ENCODE assay signal across 7 cellular contexts in genomic region chr17:74176546-74177001, GRCh38. TPM values are rescaled to one million over a fixed set of nuclear protein-coding genes. Genes with fewer than 3 reads are reported as not detected.
A peak's percentile ranks its signal among the peaks of the same experiment; 100 is the strongest.
DNase-seq lines count a peak whose midpoint lies in the region; ATAC-seq, FAIRE-seq and TF ChIP-seq lines count a peak whose summit lies in the region.

No MANE protein-coding gene starts in this region.

- no peaks in the 10 kb centered on the region for H3K9me2 ChIP-seq in SU-DHL-6 (replicated peaks; ENCODE audit: insufficient read depth, low read length)

- no peaks in the 10 kb centered on the region for H3K9me1 ChIP-seq in K562 (ENCODE audit: control insufficient read depth, insufficient read depth, low read length)

- POLR2A ChIA-PET in K562 (lab: Yijun Ruan, JAX) = no interaction called here

- H3F3A ChIP-seq in SU-DHL-6 (ENCODE audit: insufficient read depth) = no peaks in the 10 kb centered on the region

- BruUV-seq in K562 (replicated peaks; lab: Mats Ljungman, UMichigan) = no TSS peak

- H3K9me3 ChIP-seq in SU-DHL-6 (ENCODE audit: insufficient read depth, low read length) (no peaks in the 10 kb centered on the region), K562 (replicated peaks; ENCODE audit: control insufficient read depth, insufficient read depth, low read depth, low read length) (no peaks in the 10 kb centered on the region)

- TF ChIP-seq EP300 in K562 (IDR thresholded peaks at IDR 0.05; ENCODE audit: low read length) = no peak

- WGBS in K562 (ENCODE audit: insufficient coverage, low coverage, missing lambda C conversion rate) = 29% methylated on average over 10 of the region's 10 CpGs

- H3K27me3 ChIP-seq in SU-DHL-6 (ENCODE audit: low read length) (no peaks in the 10 kb centered on the region; the same call in 1 of the 2 replicates), K562 (ENCODE audit: control insufficient read depth in 2 of 2, insufficient read depth in 2 of 2, low read length in 2 of 2) (peaks cover 4 to 34% of the 10 kb centered on the region in 2 experiments; a peak in 3 of 5 replicates)

- no peak overlapping the region for H3K4me3 ChIP-seq in SU-DHL-6 (ENCODE audit: insufficient read depth, low read length, poor library complexity, severe bottlenecking)
- H3K4me3 ChIP-seq in K562 = no peak overlapping the region

- peak; percentile 88 to 96 for TF ChIP-seq RAD21 in K562 (CRISPR knock-in tag; conservative IDR thresholded peaks at IDR 0.05 in 1 of 2, IDR thresholded peaks at IDR 0.05 in 1 of 2)

- ATAC-seq in K562 = peak; percentile 97
- ATAC-seq in HG03520 (IDR thresholded peaks at IDR 0.05; ENCODE audit: unreplicated experiment) = no peak

- H3K27ac ChIP-seq in SU-DHL-6 (ENCODE audit: low read depth, low read length) (no peak overlapping the region), K562 (ENCODE audit: extremely low read depth, low read depth, low read length) (no peak overlapping the region)

- no peaks in the 10 kb centered on the region for H3K4me1 ChIP-seq in K562 (replicated peaks in 1 of 2; ENCODE audit: control insufficient read depth in 2 of 2, insufficient read depth in 2 of 2, low read length in 2 of 2)

- no peaks in the 10 kb centered on the region for H3K79me2 ChIP-seq in SU-DHL-6 (ENCODE audit: insufficient read depth, low read length)
- no peaks in the 10 kb centered on the region for H3K79me2 ChIP-seq in K562 (ENCODE audit: control insufficient read depth, insufficient read depth, low read length)

- intact Hi-C loops in K562 (cut with micrococcal nuclease) = loop anchor here (1.0 to 5.0 kb wide), 4 partner anchors 86 to 749 kb away; no protein-coding TSS in a partner anchor

- no peak for TF ChIP-seq POLR2A in GM12891 (IDR thresholded peaks at IDR 0.05; ENCODE audit: low read depth, low read length)
- no peak for TF ChIP-seq POLR2A in K562 (conservative IDR thresholded peaks at IDR 0.05)

- H4K20me1 ChIP-seq in SU-DHL-6 (ENCODE audit: low read depth, low read length) (no peaks in the 10 kb centered on the region), K562 (replicated peaks; ENCODE audit: control insufficient read depth, insufficient read depth, low read length) (peaks cover 4% of the 10 kb centered on the region; the same call in 1 of the 2 replicates)

- TF ChIP-seq CTCF in SU-DHL-6 (IDR thresholded peaks at IDR 0.05; ENCODE audit: insufficient read depth, low read length, poor library complexity, severe bottlenecking) (peak; percentile 55), K562 (IDR thresholded peaks at IDR 0.05 in 2 of 3, conservative IDR thresholded peaks at IDR 0.05 in 1 of 3; ENCODE audit: insufficient read depth in 2 of 3, low read depth in 1 of 3, low read length in 3 of 3) (peak; percentile 84 to 91 (median 89))

- no peak for FAIRE-seq in GM12891 (lab: Jason Lieb, UNC)
- peak; percentile 91 for FAIRE-seq in K562 (lab: Jason Lieb, UNC)

- CTCF ChIA-PET in K562 (lab: Yijun Ruan, JAX; ENCODE audit: low intra/inter-chr PET ratio) = interaction anchor here (0.6 to 1.1 kb wide), 4 partner anchors 127 to 1616 kb away, joined by 3 to 4 read pairs (median 4); no protein-coding TSS in a partner anchor

- in situ Hi-C loops in K562 (cut with MboI) = loop anchor here (10.0 kb wide), 1 partner anchor 742 kb away; no protein-coding TSS in a partner anchor

- no peak overlapping the region for H3K9ac ChIP-seq in SU-DHL-6 (ENCODE audit: low read length)
- H3K9ac ChIP-seq in K562 (ENCODE audit: insufficient read depth in 1 of 2, low read depth in 2 of 2, low read length in 2 of 2) = no peak overlapping the region

- no peak overlapping the region for H2AFZ ChIP-seq in SU-DHL-6 (ENCODE audit: low read depth, low read length, severe bottlenecking)
- H2AFZ ChIP-seq in K562 (ENCODE audit: low read depth, low read length) = no peak overlapping the region

- DNase-seq in GM12891 (ENCODE audit: insufficient read length, low spot score) (peak; percentile 54), NCI-H1105 (lab: John Stamatoyannopoulos, UW) (peak; percentile 62), K562 (ENCODE audit: extremely low read depth in 1 of 4, low spot score in 3 of 4) (peak; percentile 68 to 72 (median 72)), iPS-NIHi11 (ENCODE audit: low spot score) (peak; percentile 79)
- DNase-seq in stimulated activated CD4-positive, alpha-beta T cell treated with anti-CD3 and anti-CD28 coated beads, Interleukin-12 subunit alpha, Interleukin-12 subunit beta, amount 100 ng/mL, for 4 hours = peak; percentile 15

- no peaks in the 10 kb centered on the region for H3K36me3 ChIP-seq in SU-DHL-6 (ENCODE audit: low read length)
- no peaks in the 10 kb centered on the region for H3K36me3 ChIP-seq in K562 (ENCODE audit: control insufficient read depth, insufficient read depth, low read length)

- H3K4me2 ChIP-seq in SU-DHL-6 (ENCODE audit: low read depth, low read length, poor library complexity, severe bottlenecking) (no peak overlapping the region), K562 (ENCODE audit: insufficient read depth, low read length) (no peak overlapping the region)

TF ChIP-seq in GM12891, 5 proteins besides CTCF, POLR2A, EP300 and RAD21:
- TF ChIP-seq SPI1 (IDR thresholded peaks at IDR 0.05; ENCODE audit: low read depth, low read length) = no peak
- TF ChIP-seq PAX5 (IDR thresholded peaks at IDR 0.05; ENCODE audit: insufficient read depth, low read length, severe bottlenecking) = no peak

TF ChIP-seq in K562, 482 proteins besides CTCF, POLR2A, EP300 and RAD21 (continues in another document):
- no peak for TF ChIP-seq SRF (CRISPR knock-in tag; IDR thresholded peaks at IDR 0.05)

RNA-seq across cellular contexts. Expression of gene RPL38, which starts 26.9 kb away (rescaled TPM):
- 5,694 TPM for polyA plus RNA-seq in GM12891 (2012; ENCODE audit: low read depth, missing spikeins)
- total RNA-seq in K562 (2011; cell fraction: chromatin; rRNA removed; ENCODE audit: low replicate concordance) = 240 and 244 TPM in 2 replicates
- total RNA-seq in K562 (2011; cell fraction: nucleolus; rRNA removed) = 381 and 382 TPM in 2 replicates
- total RNA-seq in K562 (2011; cell fraction: nucleoplasm; rRNA removed) = 661 and 1,150 TPM in 2 replicates
- total RNA-seq in K562 (2014; rRNA removed) = 2,881 and 3,864 TPM in 2 replicates
- 1,940 and 1,970 TPM in 2 replicates for total RNA-seq in K562 (2014; rRNA removed; fragmentation: Illumina TruSeq; extraction: Trizol)
- 2,305 and 2,457 TPM in 2 replicates for total RNA-seq in K562 (2015; rRNA removed; fragmentation: Illumina TruSeq; extraction: Trizol)
- total RNA-seq in K562 (2021) = 1,177 and 1,224 TPM in 2 replicates
- polyA plus RNA-seq in K562 (2011; rRNA removed) = 1,194 and 1,318 TPM in 2 replicates
- polyA plus RNA-seq in K562 (2011; cell fraction: cytosol; rRNA removed) = 365 and 561 TPM in 2 replicates
- polyA plus RNA-seq in K562 (2011; cell fraction: nucleus; rRNA removed) = 725 and 1,254 TPM in 2 replicates
- polyA plus RNA-seq in K562 (2012) = 2,337 and 4,545 TPM in 2 replicates
- polyA plus RNA-seq in K562 (2014; fragmentation: Illumina TruSeq; extraction: Trizol) = 1,709 and 2,292 TPM in 2 replicates
- 1,000 to 10,000 TPM; 1,939 to 2,988 TPM for polyA plus RNA-seq in K562 (2014; fragmentation: Nextera tagmentation; extraction: Ambion mirVana)
- 1,879 and 3,414 TPM in 2 replicates for polyA plus RNA-seq in K562 (2014; rRNA removed)
- polyA minus RNA-seq in K562 (2011; rRNA and poly(A)+ RNA removed) = 3,511 and 3,761 TPM in 2 replicates
- polyA minus RNA-seq in K562 (2011; cell fraction: cytosol; rRNA and poly(A)+ RNA removed) = 663 and 692 TPM in 2 replicates
- 149 and 306 TPM in 2 replicates for polyA minus RNA-seq in K562 (2011; cell fraction: nucleus; rRNA and poly(A)+ RNA removed)

RNA-seq across cellular contexts. Expression of gene TTYH2, which starts 36.8 kb away (rescaled TPM):
- polyA plus RNA-seq in GM12891 (2012; ENCODE audit: low read depth, missing spikeins) = 2.6 TPM
- 5.2 and 11.9 TPM in 2 replicates for total RNA-seq in K562 (2011; cell fraction: chromatin; rRNA removed; ENCODE audit: low replicate concordance)
- 8.2 and 10.0 TPM in 2 replicates for total RNA-seq in K562 (2011; cell fraction: nucleolus; rRNA removed)
- total RNA-seq in K562 (2011; cell fraction: nucleoplasm; rRNA removed) = 4.3 and 5.9 TPM in 2 replicates
- total RNA-seq in K562 (2014; rRNA removed) = 1.1 and 1.8 TPM in 2 replicates
- total RNA-seq in K562 (2014; rRNA removed; fragmentation: Illumina TruSeq; extraction: Trizol) = 0.57 and 0.76 TPM in 2 replicates
- total RNA-seq in K562 (2015; rRNA removed; fragmentation: Illumina TruSeq; extraction: Trizol) = 0.91 and 1.2 TPM in 2 replicates
- 1.1 and 1.6 TPM in 2 replicates for total RNA-seq in K562 (2021)
- polyA plus RNA-seq in K562 (2011; rRNA removed) = 2.0 and 5.3 TPM in 2 replicates
- 4.0 and 5.6 TPM in 2 replicates for polyA plus RNA-seq in K562 (2011; cell fraction: cytosol; rRNA removed)
- polyA plus RNA-seq in K562 (2011; cell fraction: nucleus; rRNA removed) = 13.5 and 14.4 TPM in 2 replicates
- polyA plus RNA-seq in K562 (2012) = 1.1 and 2.9 TPM in 2 replicates
- polyA plus RNA-seq in K562 (2014; fragmentation: Illumina TruSeq; extraction: Trizol) = 1.1 and 1.2 TPM in 2 replicates
- polyA plus RNA-seq in K562 (2014; fragmentation: Nextera tagmentation; extraction: Ambion mirVana) = under 1 TPM; 0.03 to 0.10 TPM
- polyA plus RNA-seq in K562 (2014; rRNA removed) = 0.86 and 2.0 TPM in 2 replicates
- polyA minus RNA-seq in K562 (2011; rRNA and poly(A)+ RNA removed) = 1.8 and 2.1 TPM in 2 replicates
- polyA minus RNA-seq in K562 (2011; cell fraction: cytosol; rRNA and poly(A)+ RNA removed) = 2.7 and 3.7 TPM in 2 replicates
- 3.0 and 7.2 TPM in 2 replicates for polyA minus RNA-seq in K562 (2011; cell fraction: nucleus; rRNA and poly(A)+ RNA removed)

Comparison
In these comparisons a context has a peak if more than half of its experiments do, and no peak if none do; other contexts are left out.
1. DNase-seq: peak in every context shown above with its lines; median percentile 79 in iPS-NIHi11; 72 in K562; 62 in NCI-H1105; 54 in GM12891; 15 in stimulated activated CD4-positive, alpha-beta T cell treated with anti-CD3 and anti-CD28 coated beads, Interleukin-12 subunit alpha, Interleukin-12 subunit beta, amount 100 ng/mL, for 4 hours.